ENCODE assay signal across 2 cellular contexts in the genomic region with DNA sequence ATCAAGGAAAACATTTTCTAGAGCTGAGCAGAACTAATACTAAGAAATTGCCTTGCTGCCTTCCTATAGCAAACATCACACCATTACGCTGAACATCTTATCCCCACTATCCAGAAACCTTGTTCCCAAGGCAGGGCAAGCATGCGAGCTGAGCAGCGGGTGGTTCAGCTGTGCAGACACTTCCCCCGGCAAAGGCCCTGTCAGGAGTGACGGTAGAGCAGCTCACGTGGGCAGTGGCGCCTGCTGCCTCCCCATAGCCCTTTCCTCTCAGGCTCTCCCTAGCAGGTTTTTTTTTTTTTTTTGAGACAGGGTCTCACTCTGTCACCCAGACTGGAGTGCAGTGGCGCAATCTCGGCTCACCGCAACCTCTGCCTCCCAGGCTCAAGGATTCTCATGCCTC.
TF ChIP-seq lines count a peak whose summit lies in the region.

No MANE protein-coding gene starts in this region.

TF ChIP-seq in GM23338, 12 proteins besides CTCF, POLR2A, EP300 and RAD21 (continued from another document):
- TF ChIP-seq, protein P1, sequence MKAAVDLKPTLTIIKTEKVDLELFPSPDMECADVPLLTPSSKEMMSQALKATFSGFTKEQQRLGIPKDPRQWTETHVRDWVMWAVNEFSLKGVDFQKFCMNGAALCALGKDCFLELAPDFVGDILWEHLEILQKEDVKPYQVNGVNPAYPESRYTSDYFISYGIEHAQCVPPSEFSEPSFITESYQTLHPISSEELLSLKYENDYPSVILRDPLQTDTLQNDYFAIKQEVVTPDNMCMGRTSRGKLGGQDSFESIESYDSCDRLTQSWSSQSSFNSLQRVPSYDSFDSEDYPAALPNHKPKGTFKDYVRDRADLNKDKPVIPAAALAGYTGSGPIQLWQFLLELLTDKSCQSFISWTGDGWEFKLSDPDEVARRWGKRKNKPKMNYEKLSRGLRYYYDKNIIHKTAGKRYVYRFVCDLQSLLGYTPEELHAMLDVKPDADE (IDR thresholded peaks at IDR 0.05) = no peak
- TF ChIP-seq JUNB (IDR thresholded peaks at IDR 0.05; ENCODE audit: unreplicated experiment) (no peak), EZH2 (IDR thresholded peaks at IDR 0.05; ENCODE audit: low read depth, unreplicated experiment) (no peak)
- TF ChIP-seq, protein P2, sequence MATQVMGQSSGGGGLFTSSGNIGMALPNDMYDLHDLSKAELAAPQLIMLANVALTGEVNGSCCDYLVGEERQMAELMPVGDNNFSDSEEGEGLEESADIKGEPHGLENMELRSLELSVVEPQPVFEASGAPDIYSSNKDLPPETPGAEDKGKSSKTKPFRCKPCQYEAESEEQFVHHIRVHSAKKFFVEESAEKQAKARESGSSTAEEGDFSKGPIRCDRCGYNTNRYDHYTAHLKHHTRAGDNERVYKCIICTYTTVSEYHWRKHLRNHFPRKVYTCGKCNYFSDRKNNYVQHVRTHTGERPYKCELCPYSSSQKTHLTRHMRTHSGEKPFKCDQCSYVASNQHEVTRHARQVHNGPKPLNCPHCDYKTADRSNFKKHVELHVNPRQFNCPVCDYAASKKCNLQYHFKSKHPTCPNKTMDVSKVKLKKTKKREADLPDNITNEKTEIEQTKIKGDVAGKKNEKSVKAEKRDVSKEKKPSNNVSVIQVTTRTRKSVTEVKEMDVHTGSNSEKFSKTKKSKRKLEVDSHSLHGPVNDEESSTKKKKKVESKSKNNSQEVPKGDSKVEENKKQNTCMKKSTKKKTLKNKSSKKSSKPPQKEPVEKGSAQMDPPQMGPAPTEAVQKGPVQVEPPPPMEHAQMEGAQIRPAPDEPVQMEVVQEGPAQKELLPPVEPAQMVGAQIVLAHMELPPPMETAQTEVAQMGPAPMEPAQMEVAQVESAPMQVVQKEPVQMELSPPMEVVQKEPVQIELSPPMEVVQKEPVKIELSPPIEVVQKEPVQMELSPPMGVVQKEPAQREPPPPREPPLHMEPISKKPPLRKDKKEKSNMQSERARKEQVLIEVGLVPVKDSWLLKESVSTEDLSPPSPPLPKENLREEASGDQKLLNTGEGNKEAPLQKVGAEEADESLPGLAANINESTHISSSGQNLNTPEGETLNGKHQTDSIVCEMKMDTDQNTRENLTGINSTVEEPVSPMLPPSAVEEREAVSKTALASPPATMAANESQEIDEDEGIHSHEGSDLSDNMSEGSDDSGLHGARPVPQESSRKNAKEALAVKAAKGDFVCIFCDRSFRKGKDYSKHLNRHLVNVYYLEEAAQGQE (IDR thresholded peaks at IDR 0.05; ENCODE audit: unreplicated experiment) = no peak

TF ChIP-seq in WTC11, 78 proteins besides CTCF, POLR2A, EP300 and RAD21 (continued from another document):
- TF ChIP-seq, protein P3, sequence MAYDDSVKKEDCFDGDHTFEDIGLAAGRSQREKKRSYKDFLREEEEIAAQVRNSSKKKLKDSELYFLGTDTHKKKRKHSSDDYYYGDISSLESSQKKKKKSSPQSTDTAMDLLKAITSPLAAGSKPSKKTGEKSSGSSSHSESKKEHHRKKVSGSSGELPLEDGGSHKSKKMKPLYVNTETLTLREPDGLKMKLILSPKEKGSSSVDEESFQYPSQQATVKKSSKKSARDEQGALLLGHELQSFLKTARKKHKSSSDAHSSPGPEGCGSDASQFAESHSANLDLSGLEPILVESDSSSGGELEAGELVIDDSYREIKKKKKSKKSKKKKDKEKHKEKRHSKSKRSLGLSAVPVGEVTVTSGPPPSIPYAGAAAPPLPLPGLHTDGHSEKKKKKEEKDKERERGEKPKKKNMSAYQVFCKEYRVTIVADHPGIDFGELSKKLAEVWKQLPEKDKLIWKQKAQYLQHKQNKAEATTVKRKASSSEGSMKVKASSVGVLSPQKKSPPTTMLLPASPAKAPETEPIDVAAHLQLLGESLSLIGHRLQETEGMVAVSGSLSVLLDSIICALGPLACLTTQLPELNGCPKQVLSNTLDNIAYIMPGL (CRISPR knock-in tag; IDR thresholded peaks at IDR 0.05) = no peak
- TF ChIP-seq, protein P4, sequence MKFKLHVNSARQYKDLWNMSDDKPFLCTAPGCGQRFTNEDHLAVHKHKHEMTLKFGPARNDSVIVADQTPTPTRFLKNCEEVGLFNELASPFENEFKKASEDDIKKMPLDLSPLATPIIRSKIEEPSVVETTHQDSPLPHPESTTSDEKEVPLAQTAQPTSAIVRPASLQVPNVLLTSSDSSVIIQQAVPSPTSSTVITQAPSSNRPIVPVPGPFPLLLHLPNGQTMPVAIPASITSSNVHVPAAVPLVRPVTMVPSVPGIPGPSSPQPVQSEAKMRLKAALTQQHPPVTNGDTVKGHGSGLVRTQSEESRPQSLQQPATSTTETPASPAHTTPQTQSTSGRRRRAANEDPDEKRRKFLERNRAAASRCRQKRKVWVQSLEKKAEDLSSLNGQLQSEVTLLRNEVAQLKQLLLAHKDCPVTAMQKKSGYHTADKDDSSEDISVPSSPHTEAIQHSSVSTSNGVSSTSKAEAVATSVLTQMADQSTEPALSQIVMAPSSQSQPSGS (CRISPR knock-in tag; IDR thresholded peaks at IDR 0.05; ENCODE audit: borderline replicate concordance, low read depth) = no peak
- TF ChIP-seq, protein P5, sequence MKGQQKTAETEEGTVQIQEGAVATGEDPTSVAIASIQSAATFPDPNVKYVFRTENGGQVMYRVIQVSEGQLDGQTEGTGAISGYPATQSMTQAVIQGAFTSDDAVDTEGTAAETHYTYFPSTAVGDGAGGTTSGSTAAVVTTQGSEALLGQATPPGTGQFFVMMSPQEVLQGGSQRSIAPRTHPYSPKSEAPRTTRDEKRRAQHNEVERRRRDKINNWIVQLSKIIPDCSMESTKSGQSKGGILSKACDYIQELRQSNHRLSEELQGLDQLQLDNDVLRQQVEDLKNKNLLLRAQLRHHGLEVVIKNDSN (CRISPR knock-in tag; IDR thresholded peaks at IDR 0.05) = no peak
- no peak for TF ChIP-seq E2F4 (CRISPR knock-in tag; IDR thresholded peaks at IDR 0.05; ENCODE audit: borderline replicate concordance, low read depth)
- TF ChIP-seq, protein P6, sequence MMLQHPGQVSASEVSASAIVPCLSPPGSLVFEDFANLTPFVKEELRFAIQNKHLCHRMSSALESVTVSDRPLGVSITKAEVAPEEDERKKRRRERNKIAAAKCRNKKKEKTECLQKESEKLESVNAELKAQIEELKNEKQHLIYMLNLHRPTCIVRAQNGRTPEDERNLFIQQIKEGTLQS (CRISPR knock-in tag; conservative IDR thresholded peaks at IDR 0.05) = no peak
- no peak for TF ChIP-seq MXD4 (CRISPR knock-in tag; IDR thresholded peaks at IDR 0.05; ENCODE audit: borderline replicate concordance)
- no peak for TF ChIP-seq ATF1 (CRISPR knock-in tag; IDR thresholded peaks at IDR 0.05)
- TF ChIP-seq KAT7 (CRISPR knock-in tag; IDR thresholded peaks at IDR 0.05; ENCODE audit: borderline replicate concordance) = no peak
